Comparison of ENCODE assay signal across 9 cellular contexts in the genomic region with DNA sequence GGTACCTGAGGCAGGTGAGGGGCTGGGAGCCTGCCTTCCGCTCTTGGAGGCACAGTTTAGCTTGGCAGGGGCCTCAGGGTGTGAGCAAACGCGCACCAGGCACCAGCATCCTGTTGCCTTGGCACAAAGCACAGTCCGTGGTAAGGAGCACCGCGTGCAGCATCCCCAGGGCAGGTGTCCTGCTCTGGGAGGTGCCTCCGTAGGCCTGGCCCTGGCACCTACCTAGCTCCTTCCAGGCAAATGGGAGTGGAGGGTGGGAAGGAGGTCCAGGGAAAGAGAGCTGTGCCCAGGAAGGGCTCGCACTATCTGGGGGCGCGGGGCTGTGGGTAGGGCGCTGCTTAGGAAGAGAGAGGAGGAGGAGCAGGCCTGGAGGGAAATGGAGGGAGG. TPM values are rescaled to one million over a fixed set of nuclear protein-coding genes. Genes with fewer than 3 reads are reported as not detected.
A peak's percentile ranks its signal among the peaks of the same experiment; 100 is the strongest.
DNase-seq lines count a peak whose midpoint lies in the region; ATAC-seq, FAIRE-seq and TF ChIP-seq lines count a peak whose summit lies in the region.
"Had no signal": no experiment of that assay in that cellular context is flagged by ENCODE, and none has a peak within 500 bp of the region (broad histone marks: within the 10 kb centered on the region; RNA-seq: fewer than 3 reads in every experiment).

No MANE protein-coding gene starts in this region.

- no peak overlapping the region for H3K27ac Mint-ChIP-seq in CD4-positive, alpha-beta T cell
- peak overlapping the region in 1 of 2 donors; percentile 83 for H3K27ac Mint-ChIP-seq in natural killer cell treated with Interleukin-12 subunit alpha and Interleukin-12 subunit beta and Interleukin-15 and Interleukin-18, amount 100 ng/mL, for 72 hours
- no peak overlapping the region for H3K27ac Mint-ChIP-seq in activated T-helper 1 cell treated with anti-CD3 and anti-CD28 coated beads, Interleukin-12 subunit alpha, Interleukin-12 subunit beta, Interleukin-2, Interleukin-4 antibody, amounts not matched to agents 30 ng/mL and 10 ng/mL and 1 ng/mL, durations not matched to agents 14 hours and 24 hours and 36 hours

- no peaks in the 10 kb centered on the region for H3K36me3 ChIP-seq in body of pancreas (replicated peaks in 1 of 2; ENCODE audit: insufficient read depth in 1 of 2, low read depth in 2 of 2)
- H3K36me3 ChIP-seq: tibial nerve had no signal

- TF ChIP-seq POLR2A in body of pancreas (IDR thresholded peaks at IDR 0.05): no peak

- FAIRE-seq in HTR-8/SVneo (lab: Jason Lieb, UNC): peak; percentile 78

- H3K9me3 ChIP-seq in CD4-positive, alpha-beta T cell (ENCODE audit: control insufficient read depth, low read length): no peaks in the 10 kb centered on the region
- no peaks in the 10 kb centered on the region for H3K9me3 ChIP-seq in body of pancreas
- H3K9me3 ChIP-seq: tibial nerve had no signal

- H3K27me3 ChIP-seq in CD4-positive, alpha-beta T cell (ENCODE audit: control insufficient read depth, insufficient read depth, low read length): no peaks in the 10 kb centered on the region
- H3K27me3 ChIP-seq in body of pancreas: no peaks in the 10 kb centered on the region
- H3K27me3 ChIP-seq: tibial nerve had no signal

- peaks cover 9% of the 10 kb centered on the region for H3K4me1 Mint-ChIP-seq in CD4-positive, alpha-beta T cell (ENCODE audit: low read depth)
- H3K4me1 Mint-ChIP-seq in natural killer cell treated with Interleukin-12 subunit alpha and Interleukin-12 subunit beta and Interleukin-15 and Interleukin-18, amount 100 ng/mL, for 72 hours (ENCODE audit: low read depth in 2 of 2): peaks cover 36 to 44% of the 10 kb centered on the region in 2 donors
- peaks cover 22% of the 10 kb centered on the region for H3K4me1 Mint-ChIP-seq in activated T-helper 1 cell treated with anti-CD3 and anti-CD28 coated beads, Interleukin-12 subunit alpha, Interleukin-12 subunit beta, Interleukin-2, Interleukin-4 antibody, amounts not matched to agents 30 ng/mL and 10 ng/mL and 1 ng/mL, durations not matched to agents 14 hours and 24 hours and 36 hours (ENCODE audit: low read depth)

- H3K4me3 ChIP-seq in body of pancreas: no peak overlapping the region

- H3K4me3 Mint-ChIP-seq in CD4-positive, alpha-beta T cell: peak overlapping the region; percentile 92
- peak overlapping the region; percentile 69 for H3K4me3 Mint-ChIP-seq in natural killer cell treated with Interleukin-12 subunit alpha and Interleukin-12 subunit beta and Interleukin-15 and Interleukin-18, amount 100 ng/mL, for 72 hours
- no peak overlapping the region for H3K4me3 Mint-ChIP-seq in activated T-helper 1 cell treated with anti-CD3 and anti-CD28 coated beads, Interleukin-12 subunit alpha, Interleukin-12 subunit beta, Interleukin-2, Interleukin-4 antibody, amounts not matched to agents 30 ng/mL and 10 ng/mL and 1 ng/mL, durations not matched to agents 14 hours and 24 hours and 36 hours

- CTCF ChIA-PET in CD4-positive, alpha-beta T cell (lab: Charles Lee): interaction anchor here (1.0 to 2.9 kb wide), 7 partner anchors 47 to 217 kb away, joined by 3 to 28 read pairs (median 4); no protein-coding TSS in a partner anchor

- H3K36me3 Mint-ChIP-seq in CD4-positive, alpha-beta T cell (ENCODE audit: low read depth): no peaks in the 10 kb centered on the region
- no peaks in the 10 kb centered on the region for H3K36me3 Mint-ChIP-seq in natural killer cell treated with Interleukin-12 subunit alpha and Interleukin-12 subunit beta and Interleukin-15 and Interleukin-18, amount 100 ng/mL, for 72 hours
- H3K36me3 Mint-ChIP-seq in activated T-helper 1 cell treated with anti-CD3 and anti-CD28 coated beads, Interleukin-12 subunit alpha, Interleukin-12 subunit beta, Interleukin-2, Interleukin-4 antibody, amounts not matched to agents 30 ng/mL and 10 ng/mL and 1 ng/mL, durations not matched to agents 14 hours and 24 hours and 36 hours (ENCODE audit: low read depth): no peaks in the 10 kb centered on the region

- H3K27me3 Mint-ChIP-seq in CD4-positive, alpha-beta T cell: peaks cover 6% of the 10 kb centered on the region
- H3K27me3 Mint-ChIP-seq in natural killer cell treated with Interleukin-12 subunit alpha and Interleukin-12 subunit beta and Interleukin-15 and Interleukin-18, amount 100 ng/mL, for 72 hours: no peaks in the 10 kb centered on the region
- peaks cover 9% of the 10 kb centered on the region for H3K27me3 Mint-ChIP-seq in activated T-helper 1 cell treated with anti-CD3 and anti-CD28 coated beads, Interleukin-12 subunit alpha, Interleukin-12 subunit beta, Interleukin-2, Interleukin-4 antibody, amounts not matched to agents 30 ng/mL and 10 ng/mL and 1 ng/mL, durations not matched to agents 14 hours and 24 hours and 36 hours (ENCODE audit: insufficient read depth)

- POLR2A ChIA-PET in CD4-positive, alpha-beta T cell (lab: Charles Lee): interaction anchor here (1.7 to 2.1 kb wide), 3 partner anchors 55 to 189 kb away, joined by 7 to 10 read pairs (median 7); no protein-coding TSS in a partner anchor

- peaks cover 77% of the 10 kb centered on the region for H3K4me1 ChIP-seq in body of pancreas

- intact Hi-C loops in CD4-positive, alpha-beta T cell (cut with DNase I, micrococcal nuclease): loop anchor here (1.0 to 10.0 kb wide), 6 partner anchors 53 to 335 kb away; no protein-coding TSS in a partner anchor
- intact Hi-C loops in body of pancreas (cut with DNase I): no loop called here
- intact Hi-C loops in activated T-helper 1 cell treated with anti-CD3 and anti-CD28 coated beads, Interleukin-12 subunit alpha, Interleukin-12 subunit beta, Interleukin-2, Interleukin-4 antibody, amounts not matched to agents 30 ng/mL and 10 ng/mL and 1 ng/mL, durations not matched to agents 14 hours and 24 hours and 36 hours (cut with micrococcal nuclease): loop anchor here (1.0 to 10.0 kb wide), 8 partner anchors 56 to 581 kb away; a partner anchor contains a TSS

- TF ChIP-seq CTCF in CD4-positive, alpha-beta T cell (IDR thresholded peaks at IDR 0.05): no peak
- TF ChIP-seq CTCF in body of pancreas (IDR thresholded peaks at IDR 0.05): no peak

- WGBS in body of pancreas, 2 donors: 26 to 39% methylated on average over 11 of the region's 11 CpGs

- no peak for DNase-seq in CD4-positive, alpha-beta T cell
- DNase-seq in HTR-8/SVneo (ENCODE audit: insufficient read length, low spot score) (no peak), body of pancreas (no peak), middle frontal gyrus (ENCODE audit: extremely low spot score, low spot score) (no peak)
- no peak for DNase-seq in natural killer cell treated with Interleukin-12 subunit alpha and Interleukin-12 subunit beta and Interleukin-15 and Interleukin-18, amount 100 ng/mL, for 72 hours (ENCODE audit: low spot score)
- DNase-seq in activated T-helper 1 cell treated with anti-CD3 and anti-CD28 coated beads, Interleukin-12 subunit alpha, Interleukin-12 subunit beta, Interleukin-2, Interleukin-4 antibody, amounts not matched to agents 30 ng/mL and 10 ng/mL and 1 ng/mL, durations not matched to agents 14 hours and 24 hours and 36 hours (ENCODE audit: low spot score): no peak

- ATAC-seq in CD4-positive, alpha-beta T cell (ENCODE audit: poor library complexity): no peak
- ATAC-seq in body of pancreas: no peak
- peak in 1 of 2 donors; percentile 0 for ATAC-seq in natural killer cell treated with Interleukin-12 subunit alpha and Interleukin-12 subunit beta and Interleukin-15 and Interleukin-18, amount 100 ng/mL, for 72 hours
- ATAC-seq in HG03342 (IDR thresholded peaks at IDR 0.05; ENCODE audit: unreplicated experiment): no peak
- no peak for ATAC-seq in HG02798 (IDR thresholded peaks at IDR 0.05; ENCODE audit: poor library complexity, unreplicated experiment)

- H3K9me3 Mint-ChIP-seq in CD4-positive, alpha-beta T cell: no peaks in the 10 kb centered on the region
- no peaks in the 10 kb centered on the region for H3K9me3 Mint-ChIP-seq in natural killer cell treated with Interleukin-12 subunit alpha and Interleukin-12 subunit beta and Interleukin-15 and Interleukin-18, amount 100 ng/mL, for 72 hours
- H3K9me3 Mint-ChIP-seq in activated T-helper 1 cell treated with anti-CD3 and anti-CD28 coated beads, Interleukin-12 subunit alpha, Interleukin-12 subunit beta, Interleukin-2, Interleukin-4 antibody, amounts not matched to agents 30 ng/mL and 10 ng/mL and 1 ng/mL, durations not matched to agents 14 hours and 24 hours and 36 hours: no peaks in the 10 kb centered on the region

- no peak overlapping the region for H3K27ac ChIP-seq in CD4-positive, alpha-beta T cell (ENCODE audit: low read depth, low read length)
- peak overlapping the region in 3 of 4 donors; percentile 99 to 100 (median 99) for H3K27ac ChIP-seq in body of pancreas

RNA-seq across cellular contexts. Expression of a gene that starts 3.1 kb away (rescaled TPM):
- total RNA-seq in CD4-positive, alpha-beta T cell: 10 to 100 TPM; 11.7 to 13.7 TPM
- total RNA-seq in body of pancreas: 100 to 1,000 TPM in 1 of 2 donors, 10 to 100 TPM in 1; 76.5 to 221 TPM
- 100 to 1,000 TPM in 1 of 2 donors, 10 to 100 TPM in 1; 84.9 to 146 TPM for total RNA-seq in natural killer cell treated with Interleukin-12 subunit alpha and Interleukin-12 subunit beta and Interleukin-15 and Interleukin-18, amount 100 ng/mL, for 72 hours
- total RNA-seq in activated T-helper 1 cell treated with anti-CD3 and anti-CD28 coated beads, Interleukin-12 subunit alpha, Interleukin-12 subunit beta, Interleukin-2, Interleukin-4 antibody, amounts not matched to agents 30 ng/mL and 10 ng/mL and 1 ng/mL, durations not matched to agents 14 hours and 24 hours and 36 hours: 35.2 and 35.3 TPM in 2 replicates
